21 cellular contexts compared by ENCODE assay signal in genomic region chr5:157561105-157561504, GRCh38. TPM values are rescaled to one million over a fixed set of nuclear protein-coding genes. Genes with fewer than 3 reads are reported as not detected.
DNase-seq lines count a peak whose midpoint lies in the region; ATAC-seq, FAIRE-seq and TF ChIP-seq lines count a peak whose summit lies in the region.
"Had no signal": no experiment of that assay in that cellular context is flagged by ENCODE, and none has a peak within 500 bp of the region (broad histone marks: within the 10 kb centered on the region; RNA-seq: fewer than 3 reads in every experiment).

No MANE protein-coding gene starts in this region.

- TF ChIP-seq EP300 in SK-N-SH (IDR thresholded peaks at IDR 0.05; ENCODE audit: borderline replicate concordance in 1 of 2, low read depth in 1 of 2, low read length in 1 of 2) (no peak), esophagus muscularis mucosa (IDR thresholded peaks at IDR 0.05) (no peak), tibial nerve (IDR thresholded peaks at IDR 0.05) (no peak)

- H3K36me3 Mint-ChIP-seq in progenitor cell of endocrine pancreas (ENCODE audit: insufficient read depth) = no peaks in the 10 kb centered on the region

- 73% methylated on average over 9 of the region's 9 CpGs for WGBS in SK-N-SH (ENCODE audit: low lambda C conversion rate)
- WGBS in esophagus muscularis mucosa = 42% methylated on average over 9 of the region's 9 CpGs
- 75 to 83% methylated on average over 9 of the region's 9 CpGs for WGBS in tibial nerve, 2 donors

- H2AFZ ChIP-seq in SK-N-SH (ENCODE audit: low read depth) = no peak overlapping the region

- POLR2A ChIA-PET in SK-N-SH (lab: Yijun Ruan, JAX) = no interaction called here

- peaks cover 19% of the 10 kb centered on the region for H4K20me1 ChIP-seq in SK-N-SH (ENCODE audit: insufficient read depth)

- H3K27ac ChIP-seq in SK-N-SH (ENCODE audit: low read depth in 2 of 2, low read length in 1 of 2) (peak overlapping the region in 1 of 2 experiments; percentile 92; a peak in 2 of 4 replicates), esophagus muscularis mucosa (replicated peaks in 1 of 4) (peak overlapping the region; percentile 85 to 90 (median 88)), tibial nerve (peak overlapping the region in 3 of 4 donors; percentile 24 to 72 (median 47))
- H3K27ac ChIP-seq: 22Rv1 had no signal

- H3K9me2 ChIP-seq in SK-N-SH = no peaks in the 10 kb centered on the region

- no peak overlapping the region for H3K4me3 ChIP-seq in SK-N-SH (ENCODE audit: low read depth in 2 of 2, low read length in 1 of 2)
- H3K4me3 ChIP-seq in esophagus muscularis mucosa = peak overlapping the region in 2 of 4 donors; percentile 3 to 22
- H3K4me3 ChIP-seq in tibial nerve = no peak overlapping the region
- H3K4me3 ChIP-seq: K562 had no signal

- peaks cover 9 to 53% of the 10 kb centered on the region in 2 experiments for H3K36me3 ChIP-seq in SK-N-SH (replicated peaks in 1 of 2; ENCODE audit: control insufficient read depth in 1 of 2, insufficient read depth in 2 of 2, low read length in 1 of 2)
- H3K36me3 ChIP-seq in esophagus muscularis mucosa = peaks cover 0 to 2% (median 0%) of the 10 kb centered on the region in 4 donors
- no peaks in the 10 kb centered on the region for H3K36me3 ChIP-seq in tibial nerve

- no peak overlapping the region for H3K27ac Mint-ChIP-seq in progenitor cell of endocrine pancreas
- H3K27ac Mint-ChIP-seq: CD8-positive, alpha-beta T cell had no signal

- TF ChIP-seq CTCF in SK-N-SH (IDR thresholded peaks at IDR 0.05) = no peak
- TF ChIP-seq CTCF in esophagus muscularis mucosa (IDR thresholded peaks at IDR 0.05) = no peak
- no peak for TF ChIP-seq CTCF in tibial nerve (IDR thresholded peaks at IDR 0.05)
- no peak for TF ChIP-seq CTCF in progenitor cell of endocrine pancreas (IDR thresholded peaks at IDR 0.05; ENCODE audit: unreplicated experiment)

- no peak for TF ChIP-seq RAD21 in SK-N-SH (IDR thresholded peaks at IDR 0.05; ENCODE audit: low read length)

- intact Hi-C loops in esophagus muscularis mucosa (cut with DNase I) = loop anchor here (5.0 to 10.0 kb wide), 2 partner anchors 44 to 184 kb away; partner anchors contain the start of gene LSM11

- H3K9ac ChIP-seq in SK-N-SH = no peak overlapping the region

- no peak; the same call in 2 of the 3 replicates for ATAC-seq in SK-N-SH treated with all-trans-retinoic acid at 6 μM for 48 hours
- ATAC-seq in GM21515 (IDR thresholded peaks at IDR 0.05; ENCODE audit: unreplicated experiment) = no peak
- ATAC-seq: activated T-cell treated with anti-CD3 and anti-CD28 coated beads, Interleukin-2, amount 50 U/mL, for 4 hours; CD8-positive, alpha-beta T cell; K562 had no signal

- no peak for TF ChIP-seq POLR2A in esophagus muscularis mucosa (IDR thresholded peaks at IDR 0.05; ENCODE audit: low read depth)
- TF ChIP-seq POLR2A in tibial nerve (IDR thresholded peaks at IDR 0.05) = no peak

- peak overlapping the region; percentile 41; the same call in 1 of the 2 replicates for H3K4me2 ChIP-seq in SK-N-SH

- no peaks in the 10 kb centered on the region for H3K27me3 Mint-ChIP-seq in progenitor cell of endocrine pancreas

- CTCF ChIA-PET in SK-N-SH (lab: Yijun Ruan, JAX) = no interaction called here

- H3K79me2 ChIP-seq in SK-N-SH (ENCODE audit: insufficient read depth) = peaks cover 90% of the 10 kb centered on the region

- peaks cover 14 to 68% of the 10 kb centered on the region in 2 experiments for H3K4me1 ChIP-seq in SK-N-SH (ENCODE audit: control insufficient read depth in 1 of 2, insufficient read depth in 2 of 2, low read depth in 1 of 2, low read length in 1 of 2)
- H3K4me1 ChIP-seq in esophagus muscularis mucosa = peaks cover 63 to 98% (median 96%) of the 10 kb centered on the region in 4 donors
- peaks cover 0 to 61% (median 24%) of the 10 kb centered on the region in 4 donors for H3K4me1 ChIP-seq in tibial nerve

- no peak for FAIRE-seq in urothelium cell line (lab: Jason Lieb, UNC)
- FAIRE-seq: GM18507, K562 had no signal

- DNase-seq in SK-N-SH (no peak), esophagus muscularis mucosa (ENCODE audit: extremely low spot score) (no peak), myocyte (ENCODE audit: low read depth) (peak; percentile 62), tibial nerve (ENCODE audit: low spot score in 2 of 2) (no peak), progenitor cell of endocrine pancreas (ENCODE audit: low spot score, unreplicated experiment) (no peak), urothelium cell line (ENCODE audit: low spot score) (no peak)
- DNase-seq: activated CD4-positive, alpha-beta T cell treated with anti-CD3 and anti-CD28 coated beads for 4 hours; activated T-cell treated with anti-CD3 and anti-CD28 coated beads, Interleukin-2, amount 50 U/mL, for 4 hours; CD8-positive, alpha-beta T cell; foreskin fibroblast; GF-D8; H7; NCI-H1417 treated with DMSO at 0.1 percent for 48 hours; stimulated activated CD4-positive, alpha-beta T cell treated with anti-CD3 and anti-CD28 coated beads, Interleukin-4, amount 100 ng/mL, for 4 hours; stimulated activated naive CD4-positive, alpha-beta T cell; T-helper 2 cell had no signal

- no peak overlapping the region for H3K4me3 Mint-ChIP-seq in progenitor cell of endocrine pancreas (ENCODE audit: low read depth)
- H3K4me3 Mint-ChIP-seq: activated T-cell treated with anti-CD3 and anti-CD28 coated beads, Interleukin-2, amount 50 U/mL, for 4 hours; CD8-positive, alpha-beta T cell had no signal

- no peaks in the 10 kb centered on the region for H3K9me3 Mint-ChIP-seq in progenitor cell of endocrine pancreas (ENCODE audit: low read depth)
- H3K9me3 Mint-ChIP-seq: activated T-cell treated with anti-CD3 and anti-CD28 coated beads, Interleukin-2, amount 50 U/mL, for 4 hours; CD8-positive, alpha-beta T cell had no signal

- H3F3A ChIP-seq in SK-N-SH (replicated peaks; ENCODE audit: insufficient read depth) = peaks cover 81% of the 10 kb centered on the region

- H3K9me3 ChIP-seq in SK-N-SH (no peaks in the 10 kb centered on the region), esophagus muscularis mucosa (no peaks in the 10 kb centered on the region), tibial nerve (no peaks in the 10 kb centered on the region)

- H3K27me3 ChIP-seq in SK-N-SH (ENCODE audit: insufficient read depth) (no peaks in the 10 kb centered on the region), esophagus muscularis mucosa (no peaks in the 10 kb centered on the region), tibial nerve (no peaks in the 10 kb centered on the region)

- peaks cover 5% of the 10 kb centered on the region for H3K4me1 Mint-ChIP-seq in progenitor cell of endocrine pancreas (ENCODE audit: low read depth)

TF ChIP-seq in SK-N-SH, 30 proteins besides CTCF, POLR2A, EP300 and RAD21:
- TF ChIP-seq SMC3 (IDR thresholded peaks at IDR 0.05; ENCODE audit: low read depth, low read length) (no peak), CHD2 (IDR thresholded peaks at IDR 0.05; ENCODE audit: low read length, partially characterized antibody) (no peak), MEF2A (IDR thresholded peaks at IDR 0.05; ENCODE audit: borderline replicate concordance, low read depth) (peak; percentile 70), GATA2 (CRISPR knock-in tag; IDR thresholded peaks at IDR 0.05) (no peak), FOSL2 (IDR thresholded peaks at IDR 0.05; ENCODE audit: borderline replicate concordance, low read depth) (no peak), POLR2AphosphoS5 (IDR thresholded peaks at IDR 0.05; ENCODE audit: low read depth, low read length) (no peak), TAF1 (IDR thresholded peaks at IDR 0.05; ENCODE audit: borderline replicate concordance, low read depth, low read length) (no peak)

TF ChIP-seq in SK-N-SH treated with all-trans-retinoic acid at 6 μM for 48 hours, 23 proteins besides CTCF, POLR2A, EP300 and RAD21:
- no peak for TF ChIP-seq BACH2 (CRISPR knock-in tag; IDR thresholded peaks at IDR 0.05; ENCODE audit: borderline replicate concordance)
- TF ChIP-seq TCF4 (CRISPR knock-in tag; IDR thresholded peaks at IDR 0.05; ENCODE audit: borderline replicate concordance) = no peak
- TF ChIP-seq ZC3H10 (CRISPR knock-in tag; IDR thresholded peaks at IDR 0.05) = no peak
- no peak for TF ChIP-seq CREB5 (CRISPR knock-in tag; IDR thresholded peaks at IDR 0.05; ENCODE audit: low read depth)
- no peak for TF ChIP-seq PPARA (CRISPR knock-in tag; IDR thresholded peaks at IDR 0.05; ENCODE audit: borderline replicate concordance)
- TF ChIP-seq TOX (CRISPR knock-in tag; IDR thresholded peaks at IDR 0.05; ENCODE audit: borderline replicate concordance) = no peak
TF ChIP-seq in SK-N-SH treated with all-trans-retinoic acid at 6 μM for 48 hours: peak in this region for 0.

RNA-seq across cellular contexts. Expression of gene ADAM19, which starts 14.5 kb away (rescaled TPM):
- polyA plus RNA-seq in SK-N-SH (2012; rRNA removed) = 43.1 and 46.9 TPM in 2 replicates
- 33.7 and 41.3 TPM in 2 replicates for polyA plus RNA-seq in SK-N-SH (2012; cell fraction: cytosol; rRNA removed)
- 61.7 and 79.6 TPM in 2 replicates for polyA plus RNA-seq in SK-N-SH (2012; cell fraction: nucleus; rRNA removed)
- total RNA-seq in esophagus muscularis mucosa (10 to 100 TPM; 25.0 to 43.6 (median 28.1) TPM), myocyte (33.4 and 36.8 TPM in 2 replicates), tibial nerve (10 to 100 TPM in 2 of 4 donors, 1 to 10 TPM in 2; 7.2 to 13.2 (median 9.5) TPM), progenitor cell of endocrine pancreas (13.4 and 15.9 TPM in 2 replicates)
- 52.7 TPM for polyA plus RNA-seq in myocyte (2012)
